In the genomic region with DNA sequence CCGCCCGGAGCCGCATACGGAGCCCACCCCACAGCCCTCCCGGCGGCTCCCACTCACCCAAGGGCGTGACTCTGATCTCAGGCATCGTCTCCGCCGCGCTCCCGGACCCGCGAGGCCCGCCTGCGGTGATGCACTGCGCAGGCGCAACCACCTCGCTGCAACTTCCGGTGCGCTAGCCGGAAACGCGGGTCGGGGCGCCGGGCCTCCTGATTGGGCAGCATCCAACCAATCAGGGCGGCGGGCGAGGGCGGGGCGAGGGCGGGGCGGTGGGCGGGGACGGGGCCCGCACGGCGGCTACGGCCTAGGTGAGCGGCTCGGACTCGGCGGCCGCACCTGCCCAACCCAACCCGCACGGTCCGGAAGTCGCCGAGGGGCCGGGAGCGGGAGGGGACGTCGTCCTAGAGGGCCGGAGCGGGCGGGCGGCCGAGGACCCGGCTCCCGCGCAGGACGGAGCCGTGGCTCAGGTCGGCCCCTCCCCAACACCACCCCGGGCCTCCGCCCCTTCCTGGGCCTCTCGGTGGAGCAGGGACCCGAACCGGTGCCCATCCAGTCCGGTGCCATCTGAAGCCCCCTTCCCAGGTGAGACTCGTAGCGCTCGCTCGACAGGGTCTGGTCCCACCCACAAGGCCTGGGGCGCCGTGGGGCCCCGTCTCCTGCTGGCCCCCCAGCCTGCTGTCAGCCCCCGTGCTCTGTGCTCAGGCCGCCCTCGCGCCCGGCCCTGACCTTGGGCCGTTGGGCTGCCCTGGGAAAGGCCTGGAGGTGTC, we compare ENCODE assay signal across 1 cellular context.
TF ChIP-seq lines count a peak whose summit lies in the region.

CPTP (plus strand) TSS at position 279 of the 764 bp plus-strand sequence. CDS start 2,109 bp downstream, outside the sequence.
INTS11 (minus strand) TSS at position 137 of the 764 bp plus-strand sequence; CDS start at position 85, 52 bp downstream.

TF ChIP-seq in HepG2, 621 proteins besides CTCF, POLR2A, EP300 and RAD21 (continued from another document and continues in another):
- TF ChIP-seq TIGD3 (CRISPR knock-in tag; IDR thresholded peaks at IDR 0.05; ENCODE audit: borderline replicate concordance) (no peak; the same call in 1 of the 2 replicates), SNAPC2 (CRISPR knock-in tag; IDR thresholded peaks at IDR 0.05) (no peak), IKZF4 (CRISPR knock-in tag; IDR thresholded peaks at IDR 0.05; ENCODE audit: borderline replicate concordance, low read depth, not compliant biosample characterization) (peak; percentile 60), ZNF567 (CRISPR knock-in tag; IDR thresholded peaks at IDR 0.05; ENCODE audit: borderline replicate concordance) (no peak), ZNF17 (CRISPR knock-in tag; IDR thresholded peaks at IDR 0.05) (no peak), KMT2B (CRISPR knock-in tag; IDR thresholded peaks at IDR 0.05) (no peak), SIN3A (IDR thresholded peaks at IDR 0.05; ENCODE audit: borderline replicate concordance, low read depth, low read length) (no peak), ETV5 (CRISPR knock-in tag; IDR thresholded peaks at IDR 0.05; ENCODE audit: borderline replicate concordance) (peak; percentile 72; the same call in 1 of the 2 replicates), ZNF260 (CRISPR knock-in tag; IDR thresholded peaks at IDR 0.05; ENCODE audit: borderline replicate concordance, low read depth) (no peak), ARID5B (CRISPR knock-in tag; IDR thresholded peaks at IDR 0.05) (peak; percentile 30; the same call in 1 of the 2 replicates), NPAS2 (CRISPR knock-in tag; IDR thresholded peaks at IDR 0.05; ENCODE audit: borderline replicate concordance) (no peak; the same call in 1 of the 2 replicates), ATF7-NPFF (CRISPR knock-in tag; IDR thresholded peaks at IDR 0.05; ENCODE audit: low read depth) (no peak; the same call in 1 of the 2 replicates), ESRRA (CRISPR knock-in tag; IDR thresholded peaks at IDR 0.05; ENCODE audit: low read depth) (peak; percentile 94), POLR2G (IDR thresholded peaks at IDR 0.05; ENCODE audit: low read depth, low read length) (peak; percentile 79), ZNF614 (CRISPR knock-in tag; IDR thresholded peaks at IDR 0.05; ENCODE audit: borderline replicate concordance) (no peak), NCOA5 (CRISPR knock-in tag; IDR thresholded peaks at IDR 0.05) (no peak), DMTF1 (CRISPR knock-in tag; IDR thresholded peaks at IDR 0.05) (no peak), RAD51 (IDR thresholded peaks at IDR 0.05; ENCODE audit: borderline replicate concordance) (no peak), SSRP1 (CRISPR knock-in tag; IDR thresholded peaks at IDR 0.05) (no peak), CCDC6 (CRISPR knock-in tag; IDR thresholded peaks at IDR 0.05) (no peak), NFYB (CRISPR knock-in tag; IDR thresholded peaks at IDR 0.05) (peak; percentile 83), ASH2L (IDR thresholded peaks at IDR 0.05; ENCODE audit: insufficient read length, low read depth, low read length) (peak; percentile 39), ATF7 (IDR thresholded peaks at IDR 0.05) (no peak), ATF7 (CRISPR knock-in tag; IDR thresholded peaks at IDR 0.05) (0 out of 2 replicates have a peak, but pooled peaks have one; percentile 40), ZNF143 (CRISPR knock-in tag; IDR thresholded peaks at IDR 0.05) (peak; percentile 30; the same call in 1 of the 2 replicates), SETDB1 (CRISPR knock-in tag; IDR thresholded peaks at IDR 0.05; ENCODE audit: borderline replicate concordance) (no peak), NFAT5 (CRISPR knock-in tag; IDR thresholded peaks at IDR 0.05) (no peak), SAP130 (CRISPR knock-in tag; IDR thresholded peaks at IDR 0.05; ENCODE audit: low read depth) (peak; percentile 81)
- TF ChIP-seq, protein P1, sequence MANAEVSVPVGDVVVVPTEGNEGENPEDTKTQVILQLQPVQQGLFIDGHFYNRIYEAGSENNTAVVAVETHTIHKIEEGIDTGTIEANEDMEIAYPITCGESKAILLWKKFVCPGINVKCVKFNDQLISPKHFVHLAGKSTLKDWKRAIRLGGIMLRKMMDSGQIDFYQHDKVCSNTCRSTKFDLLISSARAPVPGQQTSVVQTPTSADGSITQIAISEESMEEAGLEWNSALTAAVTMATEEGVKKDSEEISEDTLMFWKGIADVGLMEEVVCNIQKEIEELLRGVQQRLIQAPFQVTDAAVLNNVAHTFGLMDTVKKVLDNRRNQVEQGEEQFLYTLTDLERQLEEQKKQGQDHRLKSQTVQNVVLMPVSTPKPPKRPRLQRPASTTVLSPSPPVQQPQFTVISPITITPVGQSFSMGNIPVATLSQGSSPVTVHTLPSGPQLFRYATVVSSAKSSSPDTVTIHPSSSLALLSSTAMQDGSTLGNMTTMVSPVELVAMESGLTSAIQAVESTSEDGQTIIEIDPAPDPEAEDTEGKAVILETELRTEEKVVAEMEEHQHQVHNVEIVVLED (CRISPR knock-in tag; IDR thresholded peaks at IDR 0.05; ENCODE audit: borderline replicate concordance): peak; percentile 54; the same call in 1 of the 2 replicates
- TF ChIP-seq, protein P2, sequence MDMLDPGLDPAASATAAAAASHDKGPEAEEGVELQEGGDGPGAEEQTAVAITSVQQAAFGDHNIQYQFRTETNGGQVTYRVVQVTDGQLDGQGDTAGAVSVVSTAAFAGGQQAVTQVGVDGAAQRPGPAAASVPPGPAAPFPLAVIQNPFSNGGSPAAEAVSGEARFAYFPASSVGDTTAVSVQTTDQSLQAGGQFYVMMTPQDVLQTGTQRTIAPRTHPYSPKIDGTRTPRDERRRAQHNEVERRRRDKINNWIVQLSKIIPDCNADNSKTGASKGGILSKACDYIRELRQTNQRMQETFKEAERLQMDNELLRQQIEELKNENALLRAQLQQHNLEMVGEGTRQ (IDR thresholded peaks at IDR 0.05; ENCODE audit: low read depth, low read length): no peak
- TF ChIP-seq, protein P2 (CRISPR knock-in tag; IDR thresholded peaks at IDR 0.05; ENCODE audit: borderline replicate concordance): peak; percentile 41; the same call in 1 of the 2 replicates
- TF ChIP-seq, protein P3, sequence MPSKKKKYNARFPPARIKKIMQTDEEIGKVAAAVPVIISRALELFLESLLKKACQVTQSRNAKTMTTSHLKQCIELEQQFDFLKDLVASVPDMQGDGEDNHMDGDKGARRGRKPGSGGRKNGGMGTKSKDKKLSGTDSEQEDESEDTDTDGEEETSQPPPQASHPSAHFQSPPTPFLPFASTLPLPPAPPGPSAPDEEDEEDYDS (CRISPR knock-in tag; IDR thresholded peaks at IDR 0.05): no peak
- TF ChIP-seq, protein P4, sequence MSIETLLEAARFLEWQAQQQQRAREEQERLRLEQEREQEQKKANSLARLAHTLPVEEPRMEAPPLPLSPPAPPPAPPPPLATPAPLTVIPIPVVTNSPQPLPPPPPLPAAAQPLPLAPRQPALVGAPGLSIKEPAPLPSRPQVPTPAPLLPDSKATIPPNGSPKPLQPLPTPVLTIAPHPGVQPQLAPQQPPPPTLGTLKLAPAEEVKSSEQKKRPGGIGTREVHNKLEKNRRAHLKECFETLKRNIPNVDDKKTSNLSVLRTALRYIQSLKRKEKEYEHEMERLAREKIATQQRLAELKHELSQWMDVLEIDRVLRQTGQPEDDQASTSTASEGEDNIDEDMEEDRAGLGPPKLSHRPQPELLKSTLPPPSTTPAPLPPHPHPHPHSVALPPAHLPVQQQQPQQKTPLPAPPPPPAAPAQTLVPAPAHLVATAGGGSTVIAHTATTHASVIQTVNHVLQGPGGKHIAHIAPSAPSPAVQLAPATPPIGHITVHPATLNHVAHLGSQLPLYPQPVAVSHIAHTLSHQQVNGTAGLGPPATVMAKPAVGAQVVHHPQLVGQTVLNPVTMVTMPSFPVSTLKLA (IDR thresholded peaks at IDR 0.05): no peak
